In genomic region chr9:69279084-69279729, GRCh38 we compare ENCODE assay signal across 1 cellular context.
TF ChIP-seq lines count a peak whose summit lies in the region.

No MANE protein-coding gene starts in this region.

TF ChIP-seq in H1, 55 proteins besides CTCF, POLR2A, EP300 and RAD21 (continued from another document):
- TF ChIP-seq ATF3 (IDR thresholded peaks at IDR 0.05; ENCODE audit: insufficient read depth, low read depth, low read length) (no peak), SP2 (IDR thresholded peaks at IDR 0.05; ENCODE audit: low read length) (no peak), KDM1A (IDR thresholded peaks at IDR 0.05; ENCODE audit: borderline replicate concordance, low read length) (no peak), BACH1 (IDR thresholded peaks at IDR 0.05; ENCODE audit: low read length) (no peak), TEAD4 (IDR thresholded peaks at IDR 0.05; ENCODE audit: low read depth, low read length) (no peak), SP4 (IDR thresholded peaks at IDR 0.05; ENCODE audit: low read length) (no peak), JUND (IDR thresholded peaks at IDR 0.05; ENCODE audit: low read length) (no peak), CEBPB (IDR thresholded peaks at IDR 0.05; ENCODE audit: low read depth, low read length) (no peak), NRF1 (IDR thresholded peaks at IDR 0.05; ENCODE audit: low read depth, low read length) (no peak), RXRA (IDR thresholded peaks at IDR 0.05; ENCODE audit: insufficient read depth, low read depth, low read length) (no peak), TAF1 (IDR thresholded peaks at IDR 0.05; ENCODE audit: low read depth, low read length) (no peak), MAX (IDR thresholded peaks at IDR 0.05) (no peak), SIN3A (conservative IDR thresholded peaks at IDR 0.05 in 1 of 2, IDR thresholded peaks at IDR 0.05 in 1 of 2; ENCODE audit: low read depth in 1 of 2, low read length in 2 of 2) (no peak)
